Comparison of ENCODE assay signal across 15 cellular contexts in the genomic region with DNA sequence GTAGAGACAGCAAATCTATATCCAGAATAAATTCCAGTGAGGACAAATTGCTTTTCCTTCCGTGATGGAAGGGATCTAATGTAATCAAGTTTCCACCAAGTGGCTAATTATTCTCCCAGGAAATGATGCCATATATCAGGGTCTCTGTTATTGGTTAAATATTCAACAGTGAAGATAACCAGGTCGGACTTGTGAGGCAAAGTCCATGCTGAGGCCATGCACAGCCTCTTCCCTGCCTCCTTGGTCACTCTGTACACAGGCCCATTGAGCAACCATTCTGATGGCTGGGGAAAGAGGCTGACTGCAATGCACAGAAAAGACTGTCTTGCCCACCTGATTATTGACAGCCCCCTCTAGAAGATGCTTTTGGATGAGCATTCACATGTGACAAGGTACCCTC.
DNase-seq lines count a peak whose midpoint lies in the region; ATAC-seq and TF ChIP-seq lines count a peak whose summit lies in the region.
"Had no signal": no experiment of that assay in that cellular context is flagged by ENCODE, and none has a peak within 500 bp of the region (broad histone marks: within the 10 kb centered on the region; RNA-seq: fewer than 3 reads in every experiment).

No MANE protein-coding gene starts in this region.

- H3K36me3 Mint-ChIP-seq in mesothelial cell of epicardium = peaks cover 8% of the 10 kb centered on the region
- H3K36me3 Mint-ChIP-seq: CD4-positive, CD25-positive, alpha-beta regulatory T cell had no signal

- TF ChIP-seq RAD21 in liver (IDR thresholded peaks at IDR 0.05) = peak; percentile 57 to 65

- WGBS in liver = 28% methylated on average over 2 of the region's 2 CpGs

- H3K9me3 ChIP-seq in liver (ENCODE audit: control insufficient read depth in 4 of 4, low read length in 3 of 4) = no peaks in the 10 kb centered on the region
- H3K9me3 ChIP-seq: HAP-1 had no signal

- no peak overlapping the region for H3K27ac Mint-ChIP-seq in mesothelial cell of epicardium
- H3K27ac Mint-ChIP-seq: CD4-positive, CD25-positive, alpha-beta regulatory T cell had no signal

- H3K9ac ChIP-seq in liver (ENCODE audit: low read depth in 1 of 2, low read length in 2 of 2) = no peak overlapping the region
- H3K9ac ChIP-seq: BLaER1 treated with 17β-estradiol and CSF1 and Interleukin-3, amounts not matched to agents 10 nM and 100 nM had no signal

- H3K4me3 ChIP-seq in epithelial cell of proximal tubule (ENCODE audit: low read depth, low read length) (no peak overlapping the region), liver (ENCODE audit: low read depth in 1 of 3, low read length in 3 of 3) (no peak overlapping the region)
- H3K4me3 ChIP-seq: BLaER1 treated with 17β-estradiol and CSF1 and Interleukin-3, amounts not matched to agents 10 nM and 100 nM; GM12878; HAP-1 had no signal

- H3K4me1 ChIP-seq in liver (ENCODE audit: control insufficient read depth in 4 of 4, insufficient read depth in 4 of 4, low read length in 3 of 4) = peaks cover 2 to 28% (median 7%) of the 10 kb centered on the region in 4 donors
- H3K4me1 ChIP-seq: BLaER1 treated with 17β-estradiol and CSF1 and Interleukin-3, amounts not matched to agents 10 nM and 100 nM; HAP-1 had no signal

- H3K27me3 ChIP-seq in liver (ENCODE audit: control insufficient read depth in 4 of 4, insufficient read depth in 4 of 4, low read length in 3 of 4) = no peaks in the 10 kb centered on the region
- H3K27me3 ChIP-seq: BLaER1 treated with 17β-estradiol and CSF1 and Interleukin-3, amounts not matched to agents 10 nM and 100 nM had no signal

- peaks cover 0 to 3% (median 1%) of the 10 kb centered on the region in 4 donors for H3K36me3 ChIP-seq in liver (ENCODE audit: control insufficient read depth in 4 of 4, insufficient read depth in 3 of 4, low read depth in 1 of 4, low read length in 3 of 4)
- H3K36me3 ChIP-seq: BLaER1 treated with 17β-estradiol and CSF1 and Interleukin-3, amounts not matched to agents 10 nM and 100 nM; HAP-1 had no signal

- no peak for TF ChIP-seq CTCF in epithelial cell of proximal tubule (conservative IDR thresholded peaks at IDR 0.05; ENCODE audit: low read depth, low read length)
- no peak for TF ChIP-seq CTCF in liver (IDR thresholded peaks at IDR 0.05; ENCODE audit: low read depth, low read length, missing input control)
- no peak for TF ChIP-seq CTCF in mesothelial cell of epicardium (IDR thresholded peaks at IDR 0.05; ENCODE audit: unreplicated experiment)

- peaks cover 7% of the 10 kb centered on the region for H3K9me3 Mint-ChIP-seq in mesothelial cell of epicardium

- no peak overlapping the region for H3K4me3 Mint-ChIP-seq in mesothelial cell of epicardium
- H3K4me3 Mint-ChIP-seq: CD4-positive, CD25-positive, alpha-beta regulatory T cell had no signal

- peaks cover 24% of the 10 kb centered on the region for H3K27me3 Mint-ChIP-seq in mesothelial cell of epicardium (ENCODE audit: low read depth)

- peaks cover 8% of the 10 kb centered on the region for H3K4me1 Mint-ChIP-seq in mesothelial cell of epicardium

- DNase-seq in HuH-7 (ENCODE audit: low spot score) (peak; percentile 82), epithelial cell of proximal tubule (ENCODE audit: low read depth) (peak; percentile 68), renal cortical epithelial cell (ENCODE audit: low read depth) (peak; percentile 61), NCI-H2227 treated with DMSO at 0.1 percent for 48 hours (lab: John Stamatoyannopoulos, UW) (no peak), SHP77 (lab: John Stamatoyannopoulos, UW) (no peak), mesothelial cell of epicardium (ENCODE audit: low spot score in 2 of 2, unreplicated experiment in 2 of 2) (no peak)
- DNase-seq: ACHN; CD4-positive, CD25-positive, alpha-beta regulatory T cell; DMS79; IMR-90 had no signal

- H3K27ac ChIP-seq in liver (ENCODE audit: low read depth in 1 of 2, low read length in 2 of 2) = peak overlapping the region; percentile 52 to 77
- H3K27ac ChIP-seq: BLaER1 treated with 17β-estradiol and CSF1 and Interleukin-3, amounts not matched to agents 10 nM and 100 nM had no signal

- no peak for ATAC-seq in HG03520 (IDR thresholded peaks at IDR 0.05; ENCODE audit: unreplicated experiment)
- ATAC-seq: GM12878 had no signal

TF ChIP-seq in liver, 16 proteins besides CTCF, POLR2A, EP300 and RAD21:
- TF ChIP-seq YY1 (IDR thresholded peaks at IDR 0.05) (peak; percentile 86), HNF4A (conservative IDR thresholded peaks at IDR 0.05) (peak; percentile 99 to 100), TAF1 (conservative IDR thresholded peaks at IDR 0.05) (no peak), HNF4G (IDR thresholded peaks at IDR 0.05) (peak; percentile 96), FOXA1 (IDR thresholded peaks at IDR 0.05) (peak; percentile 97), EGR1 (IDR thresholded peaks at IDR 0.05; ENCODE audit: low read depth in 2 of 2) (peak in 1 of 2 donors; percentile 81), SP1 (IDR thresholded peaks at IDR 0.05) (peak; percentile 94), RXRA (IDR thresholded peaks at IDR 0.05) (peak; percentile 85 to 93), FOXA2 (IDR thresholded peaks at IDR 0.05) (peak; percentile 97), JUND (IDR thresholded peaks at IDR 0.05) (peak; percentile 72 to 96), GABPA (IDR thresholded peaks at IDR 0.05 in 1 of 2, conservative IDR thresholded peaks at IDR 0.05 in 1 of 2) (peak in 1 of 2 donors; percentile 77), NR2F2 (IDR thresholded peaks at IDR 0.05) (no peak)
- TF ChIP-seq, protein P1, sequence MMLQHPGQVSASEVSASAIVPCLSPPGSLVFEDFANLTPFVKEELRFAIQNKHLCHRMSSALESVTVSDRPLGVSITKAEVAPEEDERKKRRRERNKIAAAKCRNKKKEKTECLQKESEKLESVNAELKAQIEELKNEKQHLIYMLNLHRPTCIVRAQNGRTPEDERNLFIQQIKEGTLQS (IDR thresholded peaks at IDR 0.05) = peak; percentile 70
- TF ChIP-seq, protein P2, sequence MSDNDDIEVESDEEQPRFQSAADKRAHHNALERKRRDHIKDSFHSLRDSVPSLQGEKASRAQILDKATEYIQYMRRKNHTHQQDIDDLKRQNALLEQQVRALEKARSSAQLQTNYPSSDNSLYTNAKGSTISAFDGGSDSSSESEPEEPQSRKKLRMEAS (IDR thresholded peaks at IDR 0.05) = peak; percentile 97
- TF ChIP-seq, protein P3, sequence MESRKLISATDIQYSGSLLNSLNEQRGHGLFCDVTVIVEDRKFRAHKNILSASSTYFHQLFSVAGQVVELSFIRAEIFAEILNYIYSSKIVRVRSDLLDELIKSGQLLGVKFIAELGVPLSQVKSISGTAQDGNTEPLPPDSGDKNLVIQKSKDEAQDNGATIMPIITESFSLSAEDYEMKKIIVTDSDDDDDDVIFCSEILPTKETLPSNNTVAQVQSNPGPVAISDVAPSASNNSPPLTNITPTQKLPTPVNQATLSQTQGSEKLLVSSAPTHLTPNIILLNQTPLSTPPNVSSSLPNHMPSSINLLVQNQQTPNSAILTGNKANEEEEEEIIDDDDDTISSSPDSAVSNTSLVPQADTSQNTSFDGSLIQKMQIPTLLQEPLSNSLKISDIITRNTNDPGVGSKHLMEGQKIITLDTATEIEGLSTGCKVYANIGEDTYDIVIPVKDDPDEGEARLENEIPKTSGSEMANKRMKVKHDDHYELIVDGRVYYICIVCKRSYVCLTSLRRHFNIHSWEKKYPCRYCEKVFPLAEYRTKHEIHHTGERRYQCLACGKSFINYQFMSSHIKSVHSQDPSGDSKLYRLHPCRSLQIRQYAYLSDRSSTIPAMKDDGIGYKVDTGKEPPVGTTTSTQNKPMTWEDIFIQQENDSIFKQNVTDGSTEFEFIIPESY (IDR thresholded peaks at IDR 0.05) = peak; percentile 72
- TF ChIP-seq, protein P4, sequence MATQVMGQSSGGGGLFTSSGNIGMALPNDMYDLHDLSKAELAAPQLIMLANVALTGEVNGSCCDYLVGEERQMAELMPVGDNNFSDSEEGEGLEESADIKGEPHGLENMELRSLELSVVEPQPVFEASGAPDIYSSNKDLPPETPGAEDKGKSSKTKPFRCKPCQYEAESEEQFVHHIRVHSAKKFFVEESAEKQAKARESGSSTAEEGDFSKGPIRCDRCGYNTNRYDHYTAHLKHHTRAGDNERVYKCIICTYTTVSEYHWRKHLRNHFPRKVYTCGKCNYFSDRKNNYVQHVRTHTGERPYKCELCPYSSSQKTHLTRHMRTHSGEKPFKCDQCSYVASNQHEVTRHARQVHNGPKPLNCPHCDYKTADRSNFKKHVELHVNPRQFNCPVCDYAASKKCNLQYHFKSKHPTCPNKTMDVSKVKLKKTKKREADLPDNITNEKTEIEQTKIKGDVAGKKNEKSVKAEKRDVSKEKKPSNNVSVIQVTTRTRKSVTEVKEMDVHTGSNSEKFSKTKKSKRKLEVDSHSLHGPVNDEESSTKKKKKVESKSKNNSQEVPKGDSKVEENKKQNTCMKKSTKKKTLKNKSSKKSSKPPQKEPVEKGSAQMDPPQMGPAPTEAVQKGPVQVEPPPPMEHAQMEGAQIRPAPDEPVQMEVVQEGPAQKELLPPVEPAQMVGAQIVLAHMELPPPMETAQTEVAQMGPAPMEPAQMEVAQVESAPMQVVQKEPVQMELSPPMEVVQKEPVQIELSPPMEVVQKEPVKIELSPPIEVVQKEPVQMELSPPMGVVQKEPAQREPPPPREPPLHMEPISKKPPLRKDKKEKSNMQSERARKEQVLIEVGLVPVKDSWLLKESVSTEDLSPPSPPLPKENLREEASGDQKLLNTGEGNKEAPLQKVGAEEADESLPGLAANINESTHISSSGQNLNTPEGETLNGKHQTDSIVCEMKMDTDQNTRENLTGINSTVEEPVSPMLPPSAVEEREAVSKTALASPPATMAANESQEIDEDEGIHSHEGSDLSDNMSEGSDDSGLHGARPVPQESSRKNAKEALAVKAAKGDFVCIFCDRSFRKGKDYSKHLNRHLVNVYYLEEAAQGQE (IDR thresholded peaks at IDR 0.05) = peak; percentile 73

Comparison
In these comparisons a context has a peak if more than half of its experiments do, and no peak if none do; other contexts are left out.
1. DNase-seq: peak in HuH-7 (single experiment), epithelial cell of proximal tubule (single experiment) and renal cortical epithelial cell (single experiment); none in NCI-H2227 treated with DMSO at 0.1 percent for 48 hours (single experiment), SHP77 (0 of 2) and mesothelial cell of epicardium (0 of 2).